ENCODE assay signal across 8 cellular contexts in genomic region chr10:33421789-33422188, GRCh38.
DNase-seq lines count a peak whose midpoint lies in the region; ATAC-seq and TF ChIP-seq lines count a peak whose summit lies in the region.
"Had no signal": no experiment of that assay in that cellular context is flagged by ENCODE, and none has a peak within 500 bp of the region (broad histone marks: within the 10 kb centered on the region; RNA-seq: fewer than 3 reads in every experiment).

No MANE protein-coding gene starts in this region.

- H3K27me3 ChIP-seq in brain microvascular endothelial cell (replicated peaks), result no peaks in the 10 kb centered on the region

- no peak overlapping the region for H3K4me3 ChIP-seq in brain microvascular endothelial cell (ENCODE audit: low read depth, low read length)

- H3K27ac Mint-ChIP-seq in type B pancreatic cell, result peak overlapping the region; percentile 65
- no peak overlapping the region for H3K27ac Mint-ChIP-seq in T-helper 2 cell treated with Interferon-gamma antibody and Interleukin-4, amounts not matched to agents 5 μg/mL and 100 μg/mL, for 36 hours

- ATAC-seq in HG03439 (IDR thresholded peaks at IDR 0.05; ENCODE audit: unreplicated experiment), result no peak

- H3K27ac ChIP-seq in brain microvascular endothelial cell, result no peak overlapping the region

- no peak for TF ChIP-seq CTCF in brain microvascular endothelial cell (IDR thresholded peaks at IDR 0.05; ENCODE audit: low read depth, low read length, missing control alignments)
- no peak for TF ChIP-seq CTCF in type B pancreatic cell (conservative IDR thresholded peaks at IDR 0.05)

- no peaks in the 10 kb centered on the region for H3K36me3 ChIP-seq in brain microvascular endothelial cell (replicated peaks)

- no peak overlapping the region for H3K4me3 Mint-ChIP-seq in type B pancreatic cell
- no peak overlapping the region for H3K4me3 Mint-ChIP-seq in T-helper 2 cell treated with Interferon-gamma antibody and Interleukin-4, amounts not matched to agents 5 μg/mL and 100 μg/mL, for 36 hours

- in situ Hi-C loops in brain microvascular endothelial cell (cut with HindIII; ENCODE audit: low pct_ligation_motif_present, low sequenced_read_pairs), result no loop called here

- H3K27me3 Mint-ChIP-seq in type B pancreatic cell, result peaks cover 7% of the 10 kb centered on the region
- H3K27me3 Mint-ChIP-seq in T-helper 2 cell treated with Interferon-gamma antibody and Interleukin-4, amounts not matched to agents 5 μg/mL and 100 μg/mL, for 36 hours (ENCODE audit: low read depth), result peaks cover 23% of the 10 kb centered on the region

- peak; percentile 30 for DNase-seq in HK-2 (ENCODE audit: unreplicated experiment)
- DNase-seq in brain microvascular endothelial cell, result peak; percentile 90
- DNase-seq in islet precursor cell, result peak; percentile 66
- DNase-seq in type B pancreatic cell (ENCODE audit: extremely low spot score, unreplicated experiment), result no peak
- no peak for DNase-seq in cerebellar cortex (ENCODE audit: low spot score)
- DNase-seq in T-helper 2 cell treated with Interferon-gamma antibody and Interleukin-4, amounts not matched to agents 5 μg/mL and 100 μg/mL, for 36 hours (ENCODE audit: low spot score), result no peak
- DNase-seq: NCI-H2029 treated with DMSO at 0.1 percent for 48 hours had no signal

- no peaks in the 10 kb centered on the region for H3K9me3 Mint-ChIP-seq in type B pancreatic cell
- H3K9me3 Mint-ChIP-seq in T-helper 2 cell treated with Interferon-gamma antibody and Interleukin-4, amounts not matched to agents 5 μg/mL and 100 μg/mL, for 36 hours, result no peaks in the 10 kb centered on the region

- peaks cover 22% of the 10 kb centered on the region for H3K4me1 Mint-ChIP-seq in type B pancreatic cell (ENCODE audit: unreplicated experiment)
- no peaks in the 10 kb centered on the region for H3K4me1 Mint-ChIP-seq in T-helper 2 cell treated with Interferon-gamma antibody and Interleukin-4, amounts not matched to agents 5 μg/mL and 100 μg/mL, for 36 hours (ENCODE audit: low read depth)

- H3K36me3 Mint-ChIP-seq in type B pancreatic cell, result no peaks in the 10 kb centered on the region
- H3K36me3 Mint-ChIP-seq in T-helper 2 cell treated with Interferon-gamma antibody and Interleukin-4, amounts not matched to agents 5 μg/mL and 100 μg/mL, for 36 hours (ENCODE audit: low read depth), result no peaks in the 10 kb centered on the region

Comparison
In these comparisons a context has a peak if more than half of its experiments do, and no peak if none do; other contexts are left out.
1. DNase-seq: peak in HK-2 (single experiment), brain microvascular endothelial cell (single experiment) and islet precursor cell (single experiment); none in type B pancreatic cell (single experiment), cerebellar cortex (single experiment) and T-helper 2 cell treated with Interferon-gamma antibody and Interleukin-4, amounts not matched to agents 5 μg/mL and 100 μg/mL, for 36 hours (single experiment).